ENCODE assay signal across 28 cellular contexts in the genomic region with DNA sequence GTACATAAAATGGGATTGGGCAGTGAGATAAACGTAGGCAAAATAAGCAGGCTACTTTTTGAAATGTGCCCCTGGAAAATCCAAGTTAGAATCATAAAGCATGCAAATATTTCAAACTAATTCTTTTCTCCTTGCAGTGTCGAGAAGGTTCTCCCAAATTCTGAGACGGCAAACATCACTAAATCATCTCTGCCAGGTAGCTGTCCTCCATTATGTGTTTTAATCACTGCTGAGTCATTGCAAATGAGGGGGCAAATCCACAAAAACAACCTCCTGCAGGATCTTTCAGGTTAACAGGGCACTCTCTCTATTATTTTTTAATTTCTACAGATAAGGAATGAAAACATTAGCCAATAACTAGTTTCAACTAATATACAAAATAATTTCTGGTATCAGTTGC.
DNase-seq lines count a peak whose midpoint lies in the region; ATAC-seq, FAIRE-seq and TF ChIP-seq lines count a peak whose summit lies in the region.
"Had no signal": no experiment of that assay in that cellular context is flagged by ENCODE, and none has a peak within 500 bp of the region (broad histone marks: within the 10 kb centered on the region; RNA-seq: fewer than 3 reads in every experiment).

No MANE protein-coding gene starts in this region.

- H3K79me2 ChIP-seq in GM23338 (replicated peaks; ENCODE audit: insufficient read depth) (no peaks in the 10 kb centered on the region), K562 (ENCODE audit: control insufficient read depth, insufficient read depth, low read length) (no peaks in the 10 kb centered on the region)

- H3K9me1 ChIP-seq in K562 (ENCODE audit: control insufficient read depth, insufficient read depth, low read length) = no peaks in the 10 kb centered on the region

- TF ChIP-seq POLR2A in K562 (conservative IDR thresholded peaks at IDR 0.05) (no peak), erythroblast (IDR thresholded peaks at IDR 0.05; ENCODE audit: low read length) (no peak)

- peaks cover 13% of the 10 kb centered on the region; the same call in 1 of the 2 replicates for H3K9me2 ChIP-seq in GM23338 (ENCODE audit: insufficient read depth)

- no peak for TF ChIP-seq EP300 in K562 (IDR thresholded peaks at IDR 0.05; ENCODE audit: low read length)

- 5% methylated on average over 3 of the region's 3 CpGs for WGBS in K562 (ENCODE audit: insufficient coverage, low coverage, missing lambda C conversion rate)

- H3F3A ChIP-seq in GM23338 (replicated peaks; ENCODE audit: low read depth) = no peaks in the 10 kb centered on the region

- intact Hi-C loops in K562 (cut with micrococcal nuclease) = no loop called here
- intact Hi-C loops in lower lobe of right lung (cut with DNase I) = no loop called here

- peaks cover 30% of the 10 kb centered on the region for H3K4me1 Mint-ChIP-seq in GM23338
- H3K4me1 Mint-ChIP-seq: CD4-positive, CD25-positive, alpha-beta regulatory T cell had no signal

- DNase-seq in GM23338 (ENCODE audit: low spot score) (no peak), NCI-H146 treated with DMSO at 0.1 percent for 48 hours (lab: John Stamatoyannopoulos, UW; ENCODE audit: unreplicated experiment) (peak; percentile 42), K562 (ENCODE audit: extremely low read depth in 1 of 4, low spot score in 3 of 4) (no peak), erythroblast (lab: John Stamatoyannopoulos, UW) (no peak), lower lobe of right lung (no peak)
- DNase-seq: 8988T; ACHN; CD4-positive, CD25-positive, alpha-beta regulatory T cell; DMS153; DND-41; GM23248; HCEC 1CT; IMR-90; NCI-H1048; NCI-H187 treated with DMSO at 0.1 percent for 48 hours; NCI-H345; NCI-H510A treated with DMSO at 0.1 percent for 48 hours; NCI-H82; OCI-M1; SIG-M5; SW 1271 had no signal

- H3K4me3 ChIP-seq in GM23338 = no peak overlapping the region
- no peak overlapping the region for H3K4me3 ChIP-seq in K562
- no peak overlapping the region for H3K4me3 ChIP-seq in lower lobe of right lung
- H3K4me3 ChIP-seq: GM23248, SK-N-MC had no signal

- no peak overlapping the region for H3K27ac ChIP-seq in GM23338 (ENCODE audit: low read depth)
- no peak overlapping the region for H3K27ac ChIP-seq in K562 (ENCODE audit: extremely low read depth, low read depth, low read length)
- no peak overlapping the region for H3K27ac ChIP-seq in lower lobe of right lung
- H3K27ac ChIP-seq: GM23248, KMS-11, SK-N-MC had no signal

- H3K27ac Mint-ChIP-seq in GM23338 = peak overlapping the region; percentile 39; the same call in 1 of the 2 replicates
- H3K27ac Mint-ChIP-seq: CD4-positive, CD25-positive, alpha-beta regulatory T cell had no signal

- H3K36me3 Mint-ChIP-seq in GM23338 (ENCODE audit: low read depth) = no peaks in the 10 kb centered on the region
- H3K36me3 Mint-ChIP-seq: CD4-positive, CD25-positive, alpha-beta regulatory T cell had no signal

- CTCF ChIA-PET in K562 (lab: Yijun Ruan, JAX; ENCODE audit: low intra/inter-chr PET ratio) = no interaction called here

- in situ Hi-C loops in K562 (cut with MboI) = no loop called here

- TF ChIP-seq CTCF in GM23338 (conservative IDR thresholded peaks at IDR 0.05; ENCODE audit: low read depth in 2 of 2) = no peak
- no peak for TF ChIP-seq CTCF in K562 (IDR thresholded peaks at IDR 0.05 in 2 of 3, conservative IDR thresholded peaks at IDR 0.05 in 1 of 3; ENCODE audit: insufficient read depth in 2 of 3, low read depth in 1 of 3, low read length in 3 of 3)
- TF ChIP-seq CTCF in lower lobe of right lung (IDR thresholded peaks at IDR 0.05) = no peak

- TF ChIP-seq RAD21 in K562 (CRISPR knock-in tag; conservative IDR thresholded peaks at IDR 0.05 in 1 of 2, IDR thresholded peaks at IDR 0.05 in 1 of 2) = no peak

- POLR2A ChIA-PET in K562 (lab: Yijun Ruan, JAX) = no interaction called here

- no peaks in the 10 kb centered on the region for H3K9me3 Mint-ChIP-seq in GM23338

- no peaks in the 10 kb centered on the region for H3K36me3 ChIP-seq in GM23338 (ENCODE audit: insufficient read depth)
- no peaks in the 10 kb centered on the region for H3K36me3 ChIP-seq in K562 (ENCODE audit: control insufficient read depth, insufficient read depth, low read length)
- no peaks in the 10 kb centered on the region for H3K36me3 ChIP-seq in lower lobe of right lung

- H3K4me1 ChIP-seq in GM23338 (ENCODE audit: insufficient read depth) = peaks cover 36% of the 10 kb centered on the region
- 0 out of 5 replicates have a peak, but pooled peaks cover 0 to 6% of the 10 kb centered on the region in 2 experiments for H3K4me1 ChIP-seq in K562 (replicated peaks in 1 of 2; ENCODE audit: control insufficient read depth in 2 of 2, insufficient read depth in 2 of 2, low read length in 2 of 2)
- no peaks in the 10 kb centered on the region for H3K4me1 ChIP-seq in lower lobe of right lung

- no peaks in the 10 kb centered on the region for H3K27me3 ChIP-seq in GM23338 (ENCODE audit: insufficient read depth)
- H3K27me3 ChIP-seq in K562 (ENCODE audit: control insufficient read depth in 2 of 2, insufficient read depth in 2 of 2, low read length in 2 of 2) = peaks cover 27 to 35% of the 10 kb centered on the region in 2 experiments; a peak in 4 of 5 replicates
- H3K27me3 ChIP-seq in lower lobe of right lung (ENCODE audit: low read depth) = peaks cover 10% of the 10 kb centered on the region

- H3K9me3 ChIP-seq in K562 (replicated peaks; ENCODE audit: control insufficient read depth, insufficient read depth, low read depth, low read length) (no peaks in the 10 kb centered on the region), lower lobe of right lung (no peaks in the 10 kb centered on the region)

- FAIRE-seq in K562 (lab: Jason Lieb, UNC) (no peak), islet of Langerhans (lab: Jason Lieb, UNC) (peak; percentile 24)
- FAIRE-seq: GM18507, RCC 7860 had no signal

- no peak overlapping the region for H3K9ac ChIP-seq in K562 (ENCODE audit: insufficient read depth in 1 of 2, low read depth in 2 of 2, low read length in 2 of 2)
- H3K9ac ChIP-seq: GM23248, KMS-11 had no signal

- BruUV-seq in K562 (replicated peaks; lab: Mats Ljungman, UMichigan) = no TSS peak

- peaks cover 1% of the 10 kb centered on the region for H3K27me3 Mint-ChIP-seq in GM23338 (ENCODE audit: insufficient read depth, low read depth, poor library complexity)

- no peak for ATAC-seq in GM23338
- no peak for ATAC-seq in K562
- no peak for ATAC-seq in HG03097 (IDR thresholded peaks at IDR 0.05; ENCODE audit: low FRiP score, unreplicated experiment)
- ATAC-seq in GM21515 (IDR thresholded peaks at IDR 0.05; ENCODE audit: unreplicated experiment) = no peak
- no peak for ATAC-seq in lower lobe of right lung

- H4K20me1 ChIP-seq in GM23338 (replicated peaks; ENCODE audit: insufficient read depth) = no peaks in the 10 kb centered on the region
- no peaks in the 10 kb centered on the region for H4K20me1 ChIP-seq in K562 (replicated peaks; ENCODE audit: control insufficient read depth, insufficient read depth, low read length)

- H2AFZ ChIP-seq in GM23338 = peak overlapping the region; percentile 70; the same call in 1 of the 2 replicates
- H2AFZ ChIP-seq in K562 (ENCODE audit: low read depth, low read length) = no peak overlapping the region
- H2AFZ ChIP-seq: GM23248 had no signal

- H3K4me2 ChIP-seq in GM23338 (peak overlapping the region; percentile 22), K562 (ENCODE audit: insufficient read depth, low read length) (no peak overlapping the region)
- H3K4me2 ChIP-seq: KMS-11 had no signal

- H3K4me3 Mint-ChIP-seq in GM23338 = no peak overlapping the region
- H3K4me3 Mint-ChIP-seq: CD4-positive, CD25-positive, alpha-beta regulatory T cell had no signal

TF ChIP-seq in GM23338, 12 proteins besides CTCF, POLR2A, EP300 and RAD21:
- TF ChIP-seq EZH2 (IDR thresholded peaks at IDR 0.05; ENCODE audit: low read depth, unreplicated experiment) (no peak), ZNF114 (CRISPR knock-in tag; IDR thresholded peaks at IDR 0.05) (no peak), JUNB (IDR thresholded peaks at IDR 0.05; ENCODE audit: unreplicated experiment) (no peak)
TF ChIP-seq in GM23338: peak in this region for 0.
